ENCODE assay signal across 8 cellular contexts in genomic region chr5:139667730-139668063, GRCh38. TPM values are rescaled to one million over a fixed set of nuclear protein-coding genes. Genes with fewer than 3 reads are reported as not detected.
DNase-seq lines count a peak whose midpoint lies in the region; ATAC-seq, FAIRE-seq and TF ChIP-seq lines count a peak whose summit lies in the region.

No MANE protein-coding gene starts in this region.

- H3K9me3 Mint-ChIP-seq in CD14-positive monocyte = peaks cover 0 to 2% (median 0%) of the 10 kb centered on the region in 7 donors
- no peaks in the 10 kb centered on the region for H3K9me3 Mint-ChIP-seq in central memory CD8-positive, alpha-beta T cell
- H3K9me3 Mint-ChIP-seq in endothelial cell (ENCODE audit: unreplicated experiment) = no peaks in the 10 kb centered on the region

- peak overlapping the region; percentile 9 for H3K9ac ChIP-seq in neural cell (ENCODE audit: low read length)

- no peaks in the 10 kb centered on the region for H3K9me3 ChIP-seq in neural cell (ENCODE audit: low read length)

- intact Hi-C loops in CD14-positive monocyte (cut with micrococcal nuclease) = no loop called here
- intact Hi-C loops in posterior cingulate gyrus (cut with DNase I) = no loop called here

- H3K4me3 ChIP-seq in neural cell (ENCODE audit: low read length) = no peak overlapping the region

- no peak overlapping the region for H3K27ac ChIP-seq in neural cell (ENCODE audit: low read length)

- H3K9me2 ChIP-seq in neural cell (ENCODE audit: insufficient read depth, low read length) = no peaks in the 10 kb centered on the region

- ATAC-seq in central memory CD8-positive, alpha-beta T cell (replicated peaks; ENCODE audit: extremely low read depth, poor library complexity, severe bottlenecking) = no peak
- no peak for ATAC-seq in HG02885 (IDR thresholded peaks at IDR 0.05; ENCODE audit: poor library complexity, unreplicated experiment)

- no peak for TF ChIP-seq EP300 in neural cell (conservative IDR thresholded peaks at IDR 0.05; ENCODE audit: poor library complexity, severe bottlenecking)

- H3K36me3 ChIP-seq in neural cell (ENCODE audit: insufficient read depth, low read length) = no peaks in the 10 kb centered on the region

- no peak overlapping the region for H3K4me2 ChIP-seq in neural cell (ENCODE audit: low read length)

- peaks cover 13 to 36% (median 24%) of the 10 kb centered on the region in 3 donors for H3K27me3 Mint-ChIP-seq in CD14-positive monocyte (ENCODE audit: low read depth in 3 of 3)
- H3K27me3 Mint-ChIP-seq in central memory CD8-positive, alpha-beta T cell = no peaks in the 10 kb centered on the region
- peaks cover 18% of the 10 kb centered on the region for H3K27me3 Mint-ChIP-seq in endothelial cell (ENCODE audit: unreplicated experiment)

- peaks cover 18% of the 10 kb centered on the region for H3K79me2 ChIP-seq in neural cell (replicated peaks; ENCODE audit: insufficient read depth, low read length)

- TF ChIP-seq RAD21 in neural cell (conservative IDR thresholded peaks at IDR 0.05) = no peak

- H3K4me1 Mint-ChIP-seq in CD14-positive monocyte (peaks cover 84% of the 10 kb centered on the region), endothelial cell (ENCODE audit: unreplicated experiment) (peaks cover 26% of the 10 kb centered on the region)
- peaks cover 53% of the 10 kb centered on the region for H3K4me1 Mint-ChIP-seq in central memory CD8-positive, alpha-beta T cell

- DNase-seq in CD14-positive monocyte (ENCODE audit: low spot score) = no peak
- peak; percentile 77 for DNase-seq in M059J (ENCODE audit: low read depth)
- DNase-seq in central memory CD8-positive, alpha-beta T cell (ENCODE audit: low spot score in 2 of 2) = no peak
- no peak for DNase-seq in endothelial cell (ENCODE audit: low spot score)
- DNase-seq in GM12891 (ENCODE audit: insufficient read length, low spot score) = no peak
- no peak for DNase-seq in posterior cingulate gyrus

- H4K20me1 ChIP-seq in neural cell (ENCODE audit: insufficient read depth) = no peaks in the 10 kb centered on the region

- H3K4me3 Mint-ChIP-seq in CD14-positive monocyte (peak overlapping the region; percentile 69 to 76), endothelial cell (ENCODE audit: unreplicated experiment) (no peak overlapping the region)
- peak overlapping the region; percentile 80 for H3K4me3 Mint-ChIP-seq in central memory CD8-positive, alpha-beta T cell

- H3K27me3 ChIP-seq in neural cell (ENCODE audit: insufficient read depth, low read depth, low read length) = no peaks in the 10 kb centered on the region

- no peak for FAIRE-seq in GM12891 (lab: Jason Lieb, UNC)

- no peak for TF ChIP-seq CTCF in CD14-positive monocyte (IDR thresholded peaks at IDR 0.05)
- no peak for TF ChIP-seq CTCF in neural cell (IDR thresholded peaks at IDR 0.05; ENCODE audit: poor library complexity, severe bottlenecking)
- no peak for TF ChIP-seq CTCF in endothelial cell (IDR thresholded peaks at IDR 0.05; ENCODE audit: unreplicated experiment)

- TF ChIP-seq POLR2A in GM12891 (IDR thresholded peaks at IDR 0.05; ENCODE audit: low read depth, low read length) = no peak

- no peak overlapping the region for H2AFZ ChIP-seq in neural cell (ENCODE audit: low read depth, low read length)

- H3K36me3 Mint-ChIP-seq in CD14-positive monocyte (peaks cover 29 to 31% of the 10 kb centered on the region in 2 donors), endothelial cell (ENCODE audit: low read depth, unreplicated experiment) (no peaks in the 10 kb centered on the region)
- H3K36me3 Mint-ChIP-seq in central memory CD8-positive, alpha-beta T cell (ENCODE audit: insufficient read depth) = peaks cover 7% of the 10 kb centered on the region

- peak overlapping the region; percentile 55 to 96 (median 81) for H3K27ac Mint-ChIP-seq in CD14-positive monocyte
- peak overlapping the region; percentile 63 for H3K27ac Mint-ChIP-seq in central memory CD8-positive, alpha-beta T cell (ENCODE audit: low read depth)
- no peak overlapping the region for H3K27ac Mint-ChIP-seq in endothelial cell (ENCODE audit: unreplicated experiment)

- H3F3A ChIP-seq in neural cell (ENCODE audit: insufficient read depth, low read length, poor library complexity, severe bottlenecking) = no peaks in the 10 kb centered on the region

TF ChIP-seq in neural cell, 6 proteins besides CTCF, POLR2A, EP300 and RAD21:
- TF ChIP-seq POLR2AphosphoS5 (IDR thresholded peaks at IDR 0.05) (no peak), SMC3 (conservative IDR thresholded peaks at IDR 0.05; ENCODE audit: poor library complexity) (no peak), REST (IDR thresholded peaks at IDR 0.05; ENCODE audit: borderline replicate concordance) (no peak), TAF1 (IDR thresholded peaks at IDR 0.05; ENCODE audit: low read depth) (no peak)

TF ChIP-seq in GM12891, 5 proteins besides CTCF, POLR2A, EP300 and RAD21:
- TF ChIP-seq PAX5 (IDR thresholded peaks at IDR 0.05; ENCODE audit: insufficient read depth, low read length, severe bottlenecking) (no peak), POLR2AphosphoS5 (IDR thresholded peaks at IDR 0.05; ENCODE audit: low read depth, low read length) (no peak), POU2F2 (IDR thresholded peaks at IDR 0.05; ENCODE audit: low read depth, low read length) (no peak), SPI1 (IDR thresholded peaks at IDR 0.05; ENCODE audit: low read depth, low read length) (no peak), TAF1 (IDR thresholded peaks at IDR 0.05; ENCODE audit: low read depth, low read length) (no peak)

RNA-seq across cellular contexts. Expression of gene CXXC5, which starts 19.5 kb away (rescaled TPM):
- polyA plus RNA-seq in CD14-positive monocyte (10 to 100 TPM; 33.7 to 37.2 TPM), neural cell (24.4 and 38.0 TPM in 2 replicates)
- 78.6 and 122 TPM in 2 replicates for total RNA-seq in M059J (2014; rRNA removed; shearing (Covaris generic))
- polyA minus RNA-seq in neural cell = 37.0 and 40.1 TPM in 2 replicates
- 37.3 TPM for total RNA-seq in endothelial cell (ENCODE audit: unreplicated experiment)
- polyA plus RNA-seq in GM12891 (2012; ENCODE audit: low read depth, missing spikeins) = 29.4 TPM
